ENCODE assay signal across 32 cellular contexts in the genomic region with DNA sequence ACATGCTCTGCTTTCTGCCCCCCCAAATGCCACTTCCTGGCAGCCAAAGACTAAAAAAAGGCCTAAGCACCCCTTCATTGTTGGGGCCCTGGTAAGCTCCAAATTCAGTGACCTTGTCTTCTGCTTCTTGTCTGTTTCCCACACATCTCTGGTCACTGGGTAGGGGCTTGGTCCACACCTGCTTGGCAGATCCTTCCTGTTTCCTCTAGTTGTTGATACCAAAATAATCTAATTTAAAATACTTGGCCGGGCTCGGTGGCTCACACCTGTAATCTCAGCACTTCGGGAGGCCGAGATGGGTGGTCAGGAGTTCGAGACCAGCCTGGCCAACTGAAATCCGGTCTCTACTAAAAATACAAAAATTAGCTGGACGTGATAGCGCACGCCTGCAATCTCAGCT.
"Had no signal": no experiment of that assay in that cellular context is flagged by ENCODE, and none has a peak within 500 bp of the region (broad histone marks: within the 10 kb centered on the region; RNA-seq: fewer than 3 reads in every experiment).

No MANE protein-coding gene starts in this region.

- H3K27me3 ChIP-seq: adrenal gland, body of pancreas, breast epithelium, Peyer's patch, SJSA1 had no signal

- H3K27ac ChIP-seq: adrenal gland, body of pancreas, breast epithelium, Peyer's patch, SJSA1 had no signal

- DNase-seq: activated CD4-positive, alpha-beta T cell treated with anti-CD3 and anti-CD28 coated beads for 36 hours; activated CD4-positive, alpha-beta T cell treated with anti-CD3 and anti-CD28 coated beads, Interleukin-2, amount 10 ng/mL, durations not matched to agents 7 days and 5 days; activated CD4-positive, alpha-beta T cell treated with anti-CD3 and anti-CD28 coated beads, Interleukin-2, amount 50 U/mL, for 48 hours; activated CD8-positive, alpha-beta T cell treated with anti-CD3 and anti-CD28 coated beads, Interleukin-2, amount 10 ng/mL, durations not matched to agents 7 days and 5 days; activated gamma-delta T cell treated with Interleukin-2 at 50 U/mL for 16 hours; activated naive CD4-positive, alpha-beta T cell treated with anti-CD3 and anti-CD28 coated beads for 36 hours; activated T-cell treated with anti-CD3 and anti-CD28 coated beads, Interleukin-2, amount 50 U/mL, for 24 hours; adrenal gland; body of pancreas; NCI-H1048; NCI-H1105 treated with DMSO at 0.1 percent for 48 hours; NCI-H1436; NCI-H1694; NCI-H1930; NCI-H2081 treated with DMSO at 0.1 percent for 48 hours; NCI-H226; NCI-H446 treated with DMSO at 0.1 percent for 48 hours; NCI-H524; PC-3; Peyer's patch; RPMI8226; SHP77 treated with DMSO at 0.1 percent for 48 hours; SW 1271; T-helper 1 cell; T-helper 2 cell; T-helper 9 cell had no signal

- H3K27me3 Mint-ChIP-seq: activated CD4-positive, alpha-beta T cell treated with anti-CD3 and anti-CD28 coated beads for 36 hours; activated CD4-positive, alpha-beta T cell treated with anti-CD3 and anti-CD28 coated beads, Interleukin-2, amount 10 ng/mL, durations not matched to agents 7 days and 5 days; activated T-cell treated with anti-CD3 and anti-CD28 coated beads, Interleukin-2, amount 50 U/mL, for 24 hours had no signal

- H3K4me1 ChIP-seq: adrenal gland, breast epithelium, SJSA1 had no signal

- H3K27ac Mint-ChIP-seq: activated CD4-positive, alpha-beta T cell treated with anti-CD3 and anti-CD28 coated beads for 36 hours; activated CD4-positive, alpha-beta T cell treated with anti-CD3 and anti-CD28 coated beads, Interleukin-2, amount 10 ng/mL, durations not matched to agents 7 days and 5 days; activated CD8-positive, alpha-beta T cell treated with anti-CD3 and anti-CD28 coated beads, Interleukin-2, amount 10 ng/mL, durations not matched to agents 7 days and 5 days; activated naive CD4-positive, alpha-beta T cell treated with anti-CD3 and anti-CD28 coated beads for 36 hours; activated naive CD4-positive, alpha-beta T cell treated with anti-CD3 and anti-CD28 coated beads, Interleukin-2, amount 50 U/mL, for 72 hours; activated T-cell treated with anti-CD3 and anti-CD28 coated beads, Interleukin-2, amount 50 U/mL, for 24 hours had no signal

- H3K4me3 ChIP-seq: adrenal gland, body of pancreas, breast epithelium, K562, Peyer's patch, SJSA1 had no signal

- H3K36me3 ChIP-seq: adrenal gland, breast epithelium, Peyer's patch, SJSA1 had no signal

- H3K4me3 Mint-ChIP-seq: activated CD4-positive, alpha-beta T cell treated with anti-CD3 and anti-CD28 coated beads for 36 hours; activated CD4-positive, alpha-beta T cell treated with anti-CD3 and anti-CD28 coated beads, Interleukin-2, amount 10 ng/mL, durations not matched to agents 7 days and 5 days; activated CD8-positive, alpha-beta T cell treated with anti-CD3 and anti-CD28 coated beads, Interleukin-2, amount 10 ng/mL, durations not matched to agents 7 days and 5 days; activated naive CD4-positive, alpha-beta T cell treated with anti-CD3 and anti-CD28 coated beads for 36 hours; activated T-cell treated with anti-CD3 and anti-CD28 coated beads, Interleukin-2, amount 50 U/mL, for 24 hours had no signal

- ATAC-seq: activated CD4-positive, alpha-beta T cell treated with anti-CD3 and anti-CD28 coated beads for 36 hours; activated CD4-positive, CD25-positive, alpha-beta regulatory T cell treated with anti-CD3 and anti-CD28 coated beads, Interleukin-2, amount 50 U/mL, for 24 hours; activated CD8-positive, alpha-beta T cell treated with anti-CD3 and anti-CD28 coated beads, Interleukin-2, amount 10 ng/mL, durations not matched to agents 7 days and 5 days; activated naive CD4-positive, alpha-beta T cell treated with anti-CD3 and anti-CD28 coated beads, Interleukin-2, amount 50 U/mL, for 72 hours; body of pancreas; K562; PC-3; SK-N-SH treated with all-trans-retinoic acid at 6 μM for 48 hours had no signal

- H3K9me3 Mint-ChIP-seq: activated naive CD4-positive, alpha-beta T cell treated with anti-CD3 and anti-CD28 coated beads for 36 hours; activated T-cell treated with anti-CD3 and anti-CD28 coated beads, Interleukin-2, amount 50 U/mL, for 24 hours had no signal

- H3K9me3 ChIP-seq: adrenal gland, body of pancreas, breast epithelium, Peyer's patch had no signal
